ENCODE assay signal across 9 cellular contexts in genomic region chr9:135959814-135960213, GRCh38. TPM values are rescaled to one million over a fixed set of nuclear protein-coding genes. Genes with fewer than 3 reads are reported as not detected.
DNase-seq lines count a peak whose midpoint lies in the region; ATAC-seq and TF ChIP-seq lines count a peak whose summit lies in the region.
"Had no signal": no experiment of that assay in that cellular context is flagged by ENCODE, and none has a peak within 500 bp of the region (broad histone marks: within the 10 kb centered on the region; RNA-seq: fewer than 3 reads in every experiment).

No MANE protein-coding gene starts in this region.

- H3K4me2 ChIP-seq in H9 (ENCODE audit: insufficient read depth, insufficient read length, low read length) = peak overlapping the region; percentile 37

- no peak overlapping the region for H2AK5ac ChIP-seq in H9 (ENCODE audit: insufficient read length, low read length)

- no peak overlapping the region for H2AFZ ChIP-seq in H9 (ENCODE audit: low read length)

- no peaks in the 10 kb centered on the region for H4K20me1 ChIP-seq in H9 (ENCODE audit: control insufficient read depth, insufficient read depth, insufficient read length)

- H3K79me2 ChIP-seq in H9 (ENCODE audit: insufficient read depth, low read length) = peaks cover 15% of the 10 kb centered on the region; the same call in 1 of the 2 replicates

- no peak overlapping the region for H3K27ac ChIP-seq in H9 (ENCODE audit: insufficient read length, low read depth, low read length)
- H3K27ac ChIP-seq in WERI-Rb-1 = no peak overlapping the region
- no peak overlapping the region for H3K27ac ChIP-seq in cardiac muscle cell
- peak overlapping the region; percentile 92 for H3K27ac ChIP-seq in skeletal muscle tissue (ENCODE audit: low read depth, low read length)

- H3K36me3 ChIP-seq in WERI-Rb-1 (peaks cover 9% of the 10 kb centered on the region), cardiac muscle cell (no peaks in the 10 kb centered on the region), skeletal muscle tissue (ENCODE audit: control insufficient read depth in 3 of 3, insufficient read depth in 3 of 3, low read length in 3 of 3) (peaks cover 0 to 1% (median under 1%) of the 10 kb centered on the region in 3 donors)

- no peak overlapping the region for H3K18ac ChIP-seq in H9 (ENCODE audit: insufficient read length, low read depth, low read length)

- no peaks in the 10 kb centered on the region for H3K79me1 ChIP-seq in H9 (ENCODE audit: insufficient read depth, low read depth, low read length, poor library complexity, severe bottlenecking)

- no peak overlapping the region for H3K4ac ChIP-seq in H9 (ENCODE audit: low read depth, low read length)

- peak overlapping the region; percentile 86 to 92 for H3K4me3 Mint-ChIP-seq in H9

- no peak overlapping the region for H4K8ac ChIP-seq in H9 (replicated peaks; ENCODE audit: insufficient read length, low read depth, low read length)

- H4K5ac ChIP-seq in H9 (ENCODE audit: insufficient read length, low read depth, low read length) = no peak overlapping the region

- peaks cover 5% of the 10 kb centered on the region for H3K23me2 ChIP-seq in H9 (ENCODE audit: insufficient read length, low read depth, low read length, poor library complexity, severe bottlenecking)

- DNase-seq in H9 (no peak), WERI-Rb-1 (no peak), cardiac muscle cell (ENCODE audit: low read depth in 1 of 2, low spot score in 1 of 2) (peak in 1 of 2 donors; percentile 80), left colon (no peak), SKM-1 (lab: John Stamatoyannopoulos, UW; ENCODE audit: unreplicated experiment) (no peak), posterior cingulate gyrus (no peak)
- DNase-seq in activated CD8-positive, alpha-beta memory T cell treated with anti-CD3 and anti-CD28 coated beads for 24 hours = no peak
- DNase-seq: testis had no signal

- no peak overlapping the region for H2BK15ac ChIP-seq in H9 (ENCODE audit: low read depth, low read length)

- H3K27ac Mint-ChIP-seq in H9 = no peak overlapping the region

- peaks cover 17 to 19% of the 10 kb centered on the region in 2 experiments for H3K4me1 Mint-ChIP-seq in H9

- H3K27me3 ChIP-seq in H9 (ENCODE audit: insufficient read depth, low read length) = no peaks in the 10 kb centered on the region
- H3K27me3 ChIP-seq in WERI-Rb-1 (ENCODE audit: insufficient read depth, low read depth, severe bottlenecking) = no peaks in the 10 kb centered on the region
- H3K27me3 ChIP-seq in cardiac muscle cell = peaks cover 8% of the 10 kb centered on the region
- H3K27me3 ChIP-seq in skeletal muscle tissue (ENCODE audit: control insufficient read depth in 3 of 3, insufficient read depth in 3 of 3, low read length in 3 of 3) = no peaks in the 10 kb centered on the region
- H3K27me3 ChIP-seq: testis had no signal

- no CpG with 5 or more reads among the region's 9 CpGs for WGBS in H9 (ENCODE audit: extremely low coverage, insufficient read length, low lambda C conversion rate)

- no peak overlapping the region for H2BK5ac ChIP-seq in H9 (ENCODE audit: insufficient read length, low read length)

- no peak overlapping the region for H3T11ph ChIP-seq in H9 (ENCODE audit: low read length)

- intact Hi-C loops in left colon (cut with DNase I, micrococcal nuclease) = no loop called here
- intact Hi-C loops in posterior cingulate gyrus (cut with DNase I) = loop anchor here (2.0 to 5.0 kb wide), 2 partner anchors 53 to 92 kb away; partner anchors contain the start of gene CAMSAP1

- H2BK12ac ChIP-seq in H9 (ENCODE audit: insufficient read length, low read depth, low read length) = no peak overlapping the region

- no peak overlapping the region for H3K23ac ChIP-seq in H9 (ENCODE audit: insufficient read length, low read depth, low read length)

- no peaks in the 10 kb centered on the region for H3K9me3 Mint-ChIP-seq in H9

- TF ChIP-seq CTCF in H9 (conservative IDR thresholded peaks at IDR 0.05) = no peak
- TF ChIP-seq CTCF in WERI-Rb-1 (IDR thresholded peaks at IDR 0.05; ENCODE audit: low read depth, low read length) = no peak
- no peak for TF ChIP-seq CTCF in cardiac muscle cell (IDR thresholded peaks at IDR 0.05; ENCODE audit: low read depth, low read length)

- no peak overlapping the region for H4K91ac ChIP-seq in H9 (ENCODE audit: insufficient read length, low read depth, low read length)

- no peaks in the 10 kb centered on the region for H3K9me3 ChIP-seq in H9 (ENCODE audit: control insufficient read depth, low read depth, low read length)
- H3K9me3 ChIP-seq in WERI-Rb-1 (ENCODE audit: severe bottlenecking) = no peaks in the 10 kb centered on the region
- no peaks in the 10 kb centered on the region for H3K9me3 ChIP-seq in cardiac muscle cell (ENCODE audit: low read depth)
- no peaks in the 10 kb centered on the region for H3K9me3 ChIP-seq in skeletal muscle tissue (ENCODE audit: control insufficient read depth in 3 of 3, low read length in 3 of 3)
- H3K9me3 ChIP-seq: testis had no signal

- H3K14ac ChIP-seq in H9 (ENCODE audit: insufficient read depth, low read length) = no peak overlapping the region

- H3K36me3 Mint-ChIP-seq in H9 (ENCODE audit: insufficient read depth in 1 of 3, low read depth in 3 of 3) = peaks cover 0 to 11% (median 10%) of the 10 kb centered on the region in 3 experiments; a peak in 5 of 7 replicates

- no peak for ATAC-seq in left colon

- H3K4me1 ChIP-seq in H9 (ENCODE audit: insufficient read depth, low read length) (no peaks in the 10 kb centered on the region; the same call in 1 of the 2 replicates), cardiac muscle cell (ENCODE audit: low read depth) (peaks cover 9% of the 10 kb centered on the region), skeletal muscle tissue (ENCODE audit: control insufficient read depth in 3 of 3, insufficient read depth in 3 of 3, low read length in 3 of 3) (peaks cover 46 to 58% (median 49%) of the 10 kb centered on the region in 3 donors)

- H3K9ac ChIP-seq in H9 (ENCODE audit: extremely low read depth, insufficient read length, low read length) (no peak overlapping the region), skeletal muscle tissue (ENCODE audit: low read depth in 1 of 3, low read length in 3 of 3) (peak overlapping the region; percentile 90 to 97 (median 96))

- peaks cover 12% of the 10 kb centered on the region for H3K27me3 Mint-ChIP-seq in H9 (ENCODE audit: low read depth)

- H2BK120ac ChIP-seq in H9 (ENCODE audit: low read depth, low read length, poor library complexity, severe bottlenecking) = no peak overlapping the region

- no peak overlapping the region for H2BK20ac ChIP-seq in H9 (ENCODE audit: low read depth, low read length, poor library complexity, severe bottlenecking)

- H3K56ac ChIP-seq in H9 (ENCODE audit: insufficient read length, low read depth, low read length) = no peak overlapping the region

- H3K4me3 ChIP-seq in WERI-Rb-1 (ENCODE audit: low read depth, low read length) = peak overlapping the region; percentile 88
- peak overlapping the region; percentile 65 for H3K4me3 ChIP-seq in cardiac muscle cell
- H3K4me3 ChIP-seq in skeletal muscle tissue (ENCODE audit: low read length in 3 of 3) = peak overlapping the region; percentile 76 to 92 (median 87)

RNA-seq across cellular contexts. Expression of gene UBAC1, which starts 1.4 kb away (rescaled TPM):
- 46.3 and 47.5 TPM in 2 replicates for total RNA-seq in H9 (2021)
- total RNA-seq in cardiac muscle cell = 60.2 and 66.4 TPM in 2 replicates
- polyA plus RNA-seq in cardiac muscle cell = 48.9 and 60.1 TPM in 2 replicates
- total RNA-seq in skeletal muscle tissue = 37.6 TPM
- total RNA-seq in left colon = 10 to 100 TPM; 63.0 to 64.8 TPM

RNA-seq across cellular contexts. Expression of gene CAMSAP1, which starts 52.5 kb away (rescaled TPM):
- 43.6 and 52.7 TPM in 2 replicates for total RNA-seq in H9 (2021)
- 47.1 and 64.1 TPM in 2 replicates for total RNA-seq in cardiac muscle cell
- 7.8 and 13.0 TPM in 2 replicates for polyA plus RNA-seq in cardiac muscle cell
- total RNA-seq in skeletal muscle tissue = 31.3 TPM
- 10 to 100 TPM; 13.4 to 17.6 TPM for total RNA-seq in left colon
